20 cellular contexts compared by ENCODE assay signal in genomic region chrX:137654481-137654880, GRCh38.
DNase-seq lines count a peak whose midpoint lies in the region; ATAC-seq and TF ChIP-seq lines count a peak whose summit lies in the region.
"Had no signal": no experiment of that assay in that cellular context is flagged by ENCODE, and none has a peak within 500 bp of the region (broad histone marks: within the 10 kb centered on the region; RNA-seq: fewer than 3 reads in every experiment).

No MANE protein-coding gene starts in this region.

- no TSS peak for BruUV-seq in MCF 10A (replicated peaks; lab: Mats Ljungman, UMichigan)

- CTCF ChIA-PET in MCF 10A (lab: Yijun Ruan, JAX) = no interaction called here

- no peak for TF ChIP-seq CTCF in MCF 10A (IDR thresholded peaks at IDR 0.05; ENCODE audit: unreplicated experiment)
- no peak for TF ChIP-seq CTCF in VCaP (conservative IDR thresholded peaks at IDR 0.05)
- no peak for TF ChIP-seq CTCF in HFFc6 (IDR thresholded peaks at IDR 0.05)

- H3K27ac Mint-ChIP-seq in MCF 10A (ENCODE audit: low read depth, unreplicated experiment) (no peak overlapping the region), HFFc6 (no peak overlapping the region)
- H3K27ac Mint-ChIP-seq: CD4-positive, CD25-positive, alpha-beta regulatory T cell; CD8-positive, alpha-beta memory T cell; IgD-negative memory B cell had no signal

- in situ Hi-C loops in T47D (cut with HindIII; ENCODE audit: low pct_unique_long_range_greater_than_20kb, low sequenced_read_pairs) = no loop called here

- ATAC-seq in sciatic nerve = no peak
- ATAC-seq: HCT116, HepG2 had no signal

- DNase-seq in T47D (ENCODE audit: low read depth in 1 of 2, low spot score in 1 of 2) = peak; percentile 3 to 72
- no peak for DNase-seq in MCF 10A (ENCODE audit: unreplicated experiment)
- peak; percentile 1 for DNase-seq in pons (ENCODE audit: low spot score)
- DNase-seq in HFFc6 = no peak
- no peak for DNase-seq in sciatic nerve (ENCODE audit: low spot score)
- DNase-seq: ACHN; BE2C; C1 segment of cervical spinal cord; CD4-positive, CD25-positive, alpha-beta regulatory T cell; CD8-positive, alpha-beta memory T cell; COR-L47; DMS 273 treated with DMSO at 0.1 percent for 48 hours; DMS79; GF-D8; GOT3; H7 had no signal

- POLR2A ChIA-PET in MCF 10A (lab: Yijun Ruan, JAX) = no interaction called here

- H3K9me3 Mint-ChIP-seq in MCF 10A (ENCODE audit: unreplicated experiment) (peaks cover 11% of the 10 kb centered on the region), HFFc6 (peaks cover 5% of the 10 kb centered on the region; the same call in 1 of the 2 replicates)

- H3K27ac ChIP-seq in VCaP = peak overlapping the region; percentile 46

- no peaks in the 10 kb centered on the region for H3K4me1 Mint-ChIP-seq in MCF 10A (ENCODE audit: insufficient read depth, unreplicated experiment)
- no peaks in the 10 kb centered on the region for H3K4me1 Mint-ChIP-seq in HFFc6 (ENCODE audit: low read depth)
- H3K4me1 Mint-ChIP-seq: CD4-positive, CD25-positive, alpha-beta regulatory T cell; CD8-positive, alpha-beta memory T cell; IgD-negative memory B cell had no signal

- no peaks in the 10 kb centered on the region for H3K27me3 Mint-ChIP-seq in MCF 10A (ENCODE audit: insufficient read depth, unreplicated experiment)
- no peaks in the 10 kb centered on the region for H3K27me3 Mint-ChIP-seq in HFFc6 (ENCODE audit: insufficient read depth)
- H3K27me3 Mint-ChIP-seq: CD4-positive, CD25-positive, alpha-beta regulatory T cell; CD8-positive, alpha-beta memory T cell; IgD-negative memory B cell had no signal

- H3K36me3 Mint-ChIP-seq in MCF 10A (ENCODE audit: insufficient read depth, unreplicated experiment) = no peaks in the 10 kb centered on the region
- H3K36me3 Mint-ChIP-seq in HFFc6 (ENCODE audit: low read depth) = no peaks in the 10 kb centered on the region
- H3K36me3 Mint-ChIP-seq: CD4-positive, CD25-positive, alpha-beta regulatory T cell; CD8-positive, alpha-beta memory T cell; IgD-negative memory B cell had no signal

- intact Hi-C loops in MCF 10A (cut with micrococcal nuclease) = no loop called here
- intact Hi-C loops in sciatic nerve (cut with DNase I) = no loop called here

- no peak overlapping the region for H3K4me3 Mint-ChIP-seq in MCF 10A (ENCODE audit: unreplicated experiment)
- no peak overlapping the region for H3K4me3 Mint-ChIP-seq in HFFc6
- H3K4me3 Mint-ChIP-seq: CD4-positive, CD25-positive, alpha-beta regulatory T cell; CD8-positive, alpha-beta memory T cell; IgD-negative memory B cell had no signal

Comparison
In these comparisons a context has a peak if more than half of its experiments do, and no peak if none do; other contexts are left out.
1. DNase-seq: peak in T47D (2 of 2) and pons (single experiment); none in MCF 10A (single experiment), HFFc6 (single experiment) and sciatic nerve (single experiment).